1 cellular context compared by ENCODE assay signal in genomic region chr16:89845417-89845816, GRCh38.
TF ChIP-seq lines count a peak whose summit lies in the region.

No MANE protein-coding gene starts in this region.

TF ChIP-seq in K562, 482 proteins besides CTCF, POLR2A, EP300 and RAD21:
- no peak for TF ChIP-seq ATF2 (CRISPR knock-in tag; IDR thresholded peaks at IDR 0.05)
- no peak for TF ChIP-seq NR2C1 (IDR thresholded peaks at IDR 0.05)
- TF ChIP-seq NR2C1 (tag; IDR thresholded peaks at IDR 0.05), result no peak
- no peak for TF ChIP-seq SMARCC2 (IDR thresholded peaks at IDR 0.05; ENCODE audit: low read depth)
- no peak for TF ChIP-seq RBM34 (IDR thresholded peaks at IDR 0.05; ENCODE audit: borderline replicate concordance, insufficient read depth, low read length)
- no peak for TF ChIP-seq ZBED1 (IDR thresholded peaks at IDR 0.05)
- TF ChIP-seq PYGO2 (tag; IDR thresholded peaks at IDR 0.05), result no peak
- no peak for TF ChIP-seq PHF21A (IDR thresholded peaks at IDR 0.05; ENCODE audit: borderline replicate concordance, low read depth)
- TF ChIP-seq NELFE (IDR thresholded peaks at IDR 0.05; ENCODE audit: insufficient read depth, insufficient read length), result no peak
- TF ChIP-seq GABPB1 (CRISPR knock-in tag; IDR thresholded peaks at IDR 0.05), result no peak
- no peak for TF ChIP-seq ZNF395 (CRISPR knock-in tag; IDR thresholded peaks at IDR 0.05)
- no peak for TF ChIP-seq ZNF398 (CRISPR knock-in tag; IDR thresholded peaks at IDR 0.05)
TF ChIP-seq in K562: peak in this region for 0.
